Comparison of ENCODE assay signal across 1 cellular context in genomic region chr21:33368124-33368523, GRCh38.
TF ChIP-seq lines count a peak whose summit lies in the region.

No MANE protein-coding gene starts in this region.

TF ChIP-seq in K562, 482 proteins besides CTCF, POLR2A, EP300 and RAD21 (continued from another document and continues in another):
- TF ChIP-seq TRIM24 (IDR thresholded peaks at IDR 0.05) (peak; percentile 92 to 93), BRF1 (IDR thresholded peaks at IDR 0.05; ENCODE audit: borderline replicate concordance, extremely low read depth, insufficient read length) (no peak), PCBP2 (IDR thresholded peaks at IDR 0.05; ENCODE audit: low read depth, low read length, poor library complexity, severe bottlenecking) (no peak), FOXJ2 (tag; IDR thresholded peaks at IDR 0.05) (peak; percentile 40; the same call in 1 of the 2 replicates), ARID1B (IDR thresholded peaks at IDR 0.05) (peak; percentile 91), CREB3L1 (IDR thresholded peaks at IDR 0.05; ENCODE audit: borderline replicate concordance, low read depth) (no peak), SAFB (IDR thresholded peaks at IDR 0.05; ENCODE audit: borderline replicate concordance, low read depth, low read length) (no peak), NFE2 (IDR thresholded peaks at IDR 0.05; ENCODE audit: low read depth) (no peak), SAFB2 (IDR thresholded peaks at IDR 0.05; ENCODE audit: borderline replicate concordance, low read depth, low read length, severe bottlenecking) (no peak), SRSF7 (optimal IDR thresholded peaks at IDR 0.05; ENCODE audit: low read depth, low read length) (no peak), ZNF764 (CRISPR knock-in tag; IDR thresholded peaks at IDR 0.05; ENCODE audit: low read depth) (no peak), FOXA1 (IDR thresholded peaks at IDR 0.05; ENCODE audit: borderline replicate concordance) (no peak), HNRNPK (IDR thresholded peaks at IDR 0.05; ENCODE audit: low read depth, low read length, poor library complexity, severe bottlenecking) (no peak), FOXK1 (CRISPR knock-in tag; IDR thresholded peaks at IDR 0.05; ENCODE audit: borderline replicate concordance) (no peak), REST (CRISPR knock-in tag; IDR thresholded peaks at IDR 0.05; ENCODE audit: low read depth) (no peak), NFIX (CRISPR knock-in tag; IDR thresholded peaks at IDR 0.05; ENCODE audit: low read depth) (no peak), RBM22 (IDR thresholded peaks at IDR 0.05; ENCODE audit: low read depth, low read length, poor library complexity, severe bottlenecking) (no peak), SRF (CRISPR knock-in tag; IDR thresholded peaks at IDR 0.05) (no peak), ZNF280B (CRISPR knock-in tag; IDR thresholded peaks at IDR 0.05) (no peak), CHD2 (IDR thresholded peaks at IDR 0.05; ENCODE audit: low read depth, low read length) (no peak), FOS (IDR thresholded peaks at IDR 0.05; ENCODE audit: extremely low read depth, insufficient read length) (no peak), BCLAF1 (IDR thresholded peaks at IDR 0.05; ENCODE audit: borderline replicate concordance in 1 of 2, control insufficient read depth in 1 of 2, low read depth in 2 of 2, low read length in 1 of 2) (no peak), ARID2 (IDR thresholded peaks at IDR 0.05) (no peak), TEAD2 (tag; IDR thresholded peaks at IDR 0.05) (no peak), RFX5 (IDR thresholded peaks at IDR 0.05; ENCODE audit: low read depth, low read length) (no peak), ZNF184 (CRISPR knock-in tag; IDR thresholded peaks at IDR 0.05) (no peak), PURB (CRISPR knock-in tag; IDR thresholded peaks at IDR 0.05; ENCODE audit: low read depth) (no peak), SNAPC5 (CRISPR knock-in tag; IDR thresholded peaks at IDR 0.05) (no peak), RFX7 (CRISPR knock-in tag; IDR thresholded peaks at IDR 0.05) (no peak), E2F8 (IDR thresholded peaks at IDR 0.05; ENCODE audit: low read depth, partially characterized antibody) (no peak), HMGXB4 (CRISPR knock-in tag; IDR thresholded peaks at IDR 0.05) (no peak), ATF1 (CRISPR knock-in tag; IDR thresholded peaks at IDR 0.05) (no peak), ATF1 (tag; IDR thresholded peaks at IDR 0.05) (no peak; the same call in 1 of the 2 replicates), SIN3A (IDR thresholded peaks at IDR 0.05; ENCODE audit: borderline replicate concordance in 2 of 2, control insufficient read depth in 1 of 2, low read depth in 2 of 2, low read length in 2 of 2) (no peak), ZNF12 (CRISPR knock-in tag; IDR thresholded peaks at IDR 0.05) (no peak), HMG20A (CRISPR knock-in tag; conservative IDR thresholded peaks at IDR 0.05) (no peak), STAT6 (CRISPR knock-in tag; IDR thresholded peaks at IDR 0.05) (no peak), NCOA4 (IDR thresholded peaks at IDR 0.05; ENCODE audit: partially characterized antibody) (no peak), L3MBTL2 (IDR thresholded peaks at IDR 0.05) (0 out of 2 replicates have a peak, but pooled peaks have one; percentile 23), GMEB1 (CRISPR knock-in tag; IDR thresholded peaks at IDR 0.05) (no peak), ZNF23 (CRISPR knock-in tag; IDR thresholded peaks at IDR 0.05) (no peak), ATF7 (IDR thresholded peaks at IDR 0.05) (peak; percentile 39)
